1 cellular context compared by ENCODE assay signal in genomic region chr14:64504897-64505771, GRCh38.
TF ChIP-seq lines count a peak whose summit lies in the region.

No MANE protein-coding gene starts in this region.

TF ChIP-seq in HepG2, 621 proteins besides CTCF, POLR2A, EP300 and RAD21 (continued from another document and continues in another):
- TF ChIP-seq NPAS2 (CRISPR knock-in tag; IDR thresholded peaks at IDR 0.05; ENCODE audit: borderline replicate concordance) (no peak), ATAD3A (CRISPR knock-in tag; IDR thresholded peaks at IDR 0.05) (no peak), NFE2L2 (IDR thresholded peaks at IDR 0.05; ENCODE audit: low read length) (no peak), HMG20A (CRISPR knock-in tag; IDR thresholded peaks at IDR 0.05; ENCODE audit: borderline replicate concordance) (no peak), LRRFIP1 (CRISPR knock-in tag; conservative IDR thresholded peaks at IDR 0.05) (no peak), ZNF567 (CRISPR knock-in tag; IDR thresholded peaks at IDR 0.05; ENCODE audit: borderline replicate concordance) (no peak), ZBTB14 (CRISPR knock-in tag; IDR thresholded peaks at IDR 0.05) (no peak), SPEN (CRISPR knock-in tag; IDR thresholded peaks at IDR 0.05; ENCODE audit: low read depth) (peak; percentile 13; the same call in 1 of the 2 replicates), CREM (IDR thresholded peaks at IDR 0.05) (no peak), CREM (CRISPR knock-in tag; IDR thresholded peaks at IDR 0.05) (no peak), NFIB (CRISPR knock-in tag; IDR thresholded peaks at IDR 0.05; ENCODE audit: borderline replicate concordance) (no peak), ZNF260 (CRISPR knock-in tag; IDR thresholded peaks at IDR 0.05; ENCODE audit: borderline replicate concordance, low read depth) (no peak), JUNB (CRISPR knock-in tag; IDR thresholded peaks at IDR 0.05; ENCODE audit: borderline replicate concordance) (no peak), TBX2 (CRISPR knock-in tag; IDR thresholded peaks at IDR 0.05; ENCODE audit: borderline replicate concordance) (peak; percentile 48; the same call in 1 of the 2 replicates), CC2D1A (CRISPR knock-in tag; IDR thresholded peaks at IDR 0.05) (no peak), ZNF597 (CRISPR knock-in tag; IDR thresholded peaks at IDR 0.05) (no peak), SYNCRIP (IDR thresholded peaks at IDR 0.05; ENCODE audit: insufficient read depth, low read depth, low read length) (no peak), RCOR2 (CRISPR knock-in tag; IDR thresholded peaks at IDR 0.05) (no peak), SOX13 (IDR thresholded peaks at IDR 0.05) (no peak), SOX13 (CRISPR knock-in tag; conservative IDR thresholded peaks at IDR 0.05 in 1 of 2, IDR thresholded peaks at IDR 0.05 in 1 of 2) (0 out of 4 replicates have a peak, but pooled peaks of 1 of the 2 experiments have one; percentile 68), SALL1 (CRISPR knock-in tag; IDR thresholded peaks at IDR 0.05) (no peak), MTA3 (CRISPR knock-in tag; IDR thresholded peaks at IDR 0.05) (no peak), RFX1 (IDR thresholded peaks at IDR 0.05) (no peak), ZNF879 (CRISPR knock-in tag; IDR thresholded peaks at IDR 0.05) (no peak), ZNF839 (CRISPR knock-in tag; IDR thresholded peaks at IDR 0.05; ENCODE audit: borderline replicate concordance) (no peak), ISL2 (CRISPR knock-in tag; IDR thresholded peaks at IDR 0.05) (no peak), HOXA7 (CRISPR knock-in tag; IDR thresholded peaks at IDR 0.05) (no peak), ZNF580 (CRISPR knock-in tag; IDR thresholded peaks at IDR 0.05; ENCODE audit: borderline replicate concordance, low read depth) (no peak), SMC3 (IDR thresholded peaks at IDR 0.05; ENCODE audit: low read length) (no peak), ZKSCAN8 (CRISPR knock-in tag; IDR thresholded peaks at IDR 0.05; ENCODE audit: borderline replicate concordance) (no peak), GPBP1L1 (CRISPR knock-in tag; IDR thresholded peaks at IDR 0.05) (no peak), ZNF264 (CRISPR knock-in tag; IDR thresholded peaks at IDR 0.05) (no peak), BCL3 (CRISPR knock-in tag; IDR thresholded peaks at IDR 0.05) (no peak), ZNF773 (CRISPR knock-in tag; IDR thresholded peaks at IDR 0.05; ENCODE audit: borderline replicate concordance) (no peak), TFDP1 (CRISPR knock-in tag; IDR thresholded peaks at IDR 0.05; ENCODE audit: borderline replicate concordance) (no peak), ZNF335 (CRISPR knock-in tag; IDR thresholded peaks at IDR 0.05) (peak; percentile 92), ZNF619 (CRISPR knock-in tag; IDR thresholded peaks at IDR 0.05) (no peak), POLR2AphosphoS5 (IDR thresholded peaks at IDR 0.05; ENCODE audit: low read depth, low read length) (no peak), STAT5B (CRISPR knock-in tag; IDR thresholded peaks at IDR 0.05) (no peak), PBX3 (CRISPR knock-in tag; IDR thresholded peaks at IDR 0.05; ENCODE audit: borderline replicate concordance) (no peak), MTF2 (CRISPR knock-in tag; IDR thresholded peaks at IDR 0.05; ENCODE audit: borderline replicate concordance) (no peak), SOX6 (IDR thresholded peaks at IDR 0.05) (no peak), SOX6 (CRISPR knock-in tag; IDR thresholded peaks at IDR 0.05) (no peak), ZNF687 (CRISPR knock-in tag; IDR thresholded peaks at IDR 0.05) (peak; percentile 4; the same call in 1 of the 2 replicates), MBD4 (IDR thresholded peaks at IDR 0.05; ENCODE audit: borderline replicate concordance, low read length) (no peak), ZNF780A (CRISPR knock-in tag; IDR thresholded peaks at IDR 0.05) (no peak), RBFOX2 (IDR thresholded peaks at IDR 0.05; ENCODE audit: low read depth, low read length) (peak; percentile 69), KLF6 (CRISPR knock-in tag; IDR thresholded peaks at IDR 0.05) (no peak), ZBTB21 (CRISPR knock-in tag; IDR thresholded peaks at IDR 0.05) (no peak), TAF1 (CRISPR knock-in tag; IDR thresholded peaks at IDR 0.05) (peak; percentile 5; the same call in 1 of the 2 replicates), ZNF816 (CRISPR knock-in tag; IDR thresholded peaks at IDR 0.05; ENCODE audit: borderline replicate concordance) (peak; percentile 47; the same call in 1 of the 2 replicates), ZNF280D (CRISPR knock-in tag; IDR thresholded peaks at IDR 0.05) (no peak), GATA4 (IDR thresholded peaks at IDR 0.05; ENCODE audit: borderline replicate concordance, low read depth) (no peak), ZEB1 (IDR thresholded peaks at IDR 0.05; ENCODE audit: insufficient replicate concordance, low read depth) (no peak), NFE2L1 (CRISPR knock-in tag; IDR thresholded peaks at IDR 0.05; ENCODE audit: borderline replicate concordance) (no peak), ZSCAN30 (CRISPR knock-in tag; IDR thresholded peaks at IDR 0.05) (no peak)
